ENCODE assay signal across 16 cellular contexts in the genomic region with DNA sequence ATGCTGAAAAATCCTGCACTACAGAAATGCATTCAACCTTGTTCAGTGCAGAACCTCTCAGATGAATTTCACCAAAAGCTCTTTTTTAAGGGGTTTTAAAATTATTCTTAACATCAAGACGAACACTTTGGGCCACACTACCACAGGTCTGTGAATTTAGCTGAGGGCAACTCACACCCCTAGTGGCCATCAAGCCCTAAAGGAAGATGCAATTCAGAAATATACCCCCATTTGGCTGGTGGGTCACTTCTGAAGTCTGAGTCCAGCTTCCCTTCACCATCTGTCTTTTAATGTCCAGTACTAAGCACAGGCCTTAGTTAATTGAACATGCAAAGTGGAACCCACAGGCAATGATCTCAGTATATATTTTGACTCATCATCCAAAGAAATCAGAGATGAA. TPM values are rescaled to one million over a fixed set of nuclear protein-coding genes. Genes with fewer than 3 reads are reported as not detected.
DNase-seq lines count a peak whose midpoint lies in the region; ATAC-seq and TF ChIP-seq lines count a peak whose summit lies in the region.
"Had no signal": no experiment of that assay in that cellular context is flagged by ENCODE, and none has a peak within 500 bp of the region (broad histone marks: within the 10 kb centered on the region; RNA-seq: fewer than 3 reads in every experiment).

No MANE protein-coding gene starts in this region.

- H2AK5ac ChIP-seq in mesendoderm (ENCODE audit: low read length), result no peak overlapping the region

- DNase-seq in GM12864 (ENCODE audit: low read depth) (no peak), HFFc6 (no peak), WERI-Rb-1 (peak; percentile 21), mesendoderm (peak; percentile 11), C1 segment of cervical spinal cord (lab: John Stamatoyannopoulos, UW) (no peak), amygdala (lab: John Stamatoyannopoulos, UW) (no peak)
- no peak for DNase-seq in CD8-positive, alpha-beta memory T cell
- DNase-seq: adrenal gland; cerebellar nuclear complex; DMS79; MG63; NCI-H2029; stimulated activated CD4-positive, alpha-beta T cell treated with anti-CD3 and anti-CD28 coated beads, Interleukin-4, amount 100 ng/mL, for 24 hours; SW 1271 had no signal

- H2BK120ac ChIP-seq in mesendoderm (ENCODE audit: low read depth, low read length), result no peak overlapping the region

- H4K8ac ChIP-seq in mesendoderm (ENCODE audit: low read depth, low read length), result no peak overlapping the region

- WGBS in mesendoderm (ENCODE audit: extremely low coverage, insufficient coverage, low lambda C conversion rate), result no CpG with 5 or more reads among the region's 1 CpG

- no peak for ATAC-seq in HG03280 (IDR thresholded peaks at IDR 0.05; ENCODE audit: unreplicated experiment)

- no peak overlapping the region for H2BK15ac ChIP-seq in mesendoderm (replicated peaks; ENCODE audit: low read depth)

- no peak overlapping the region for H4K5ac ChIP-seq in mesendoderm (ENCODE audit: low read length)

- H3K4me1 ChIP-seq in mesendoderm (ENCODE audit: control insufficient read depth, low read depth, low read length), result no peaks in the 10 kb centered on the region
- peaks cover 4% of the 10 kb centered on the region for H3K4me1 ChIP-seq in CD8-positive, alpha-beta memory T cell (ENCODE audit: insufficient read depth, low read length)

- CTCF ChIA-PET in CD8-positive, alpha-beta memory T cell (lab: Charles Lee), result interaction anchor here (1.1 to 1.4 kb wide), 2 partner anchors 8 to 585 kb away, joined by 3 to 5 read pairs; no protein-coding TSS in a partner anchor

- POLR2A ChIA-PET in CD8-positive, alpha-beta memory T cell (lab: Charles Lee), result no interaction called here

- peak; percentile 48 for TF ChIP-seq CTCF in GM12864 (IDR thresholded peaks at IDR 0.05; ENCODE audit: low read depth, low read length, missing control alignments)
- TF ChIP-seq CTCF in HFFc6 (IDR thresholded peaks at IDR 0.05), result peak; percentile 30
- peak; percentile 48; the same call in 1 of the 2 replicates for TF ChIP-seq CTCF in WERI-Rb-1 (IDR thresholded peaks at IDR 0.05; ENCODE audit: low read depth, low read length)

- H3K4me3 ChIP-seq in GM12864 (ENCODE audit: low read depth, low read length) (no peak overlapping the region), WERI-Rb-1 (ENCODE audit: low read depth, low read length) (no peak overlapping the region), mesendoderm (ENCODE audit: low read length) (no peak overlapping the region)
- no peak overlapping the region for H3K4me3 ChIP-seq in CD8-positive, alpha-beta memory T cell (ENCODE audit: low read length)
- H3K4me3 ChIP-seq: adrenal gland, MG63, tibial nerve had no signal

- no peaks in the 10 kb centered on the region for H3K79me1 ChIP-seq in mesendoderm (ENCODE audit: low read length)

- H3K36me3 ChIP-seq in WERI-Rb-1, result no peaks in the 10 kb centered on the region
- no peaks in the 10 kb centered on the region for H3K36me3 ChIP-seq in mesendoderm (ENCODE audit: control insufficient read depth, insufficient read depth, low read length)
- H3K36me3 ChIP-seq in CD8-positive, alpha-beta memory T cell (ENCODE audit: insufficient read depth, low read length), result no peaks in the 10 kb centered on the region
- H3K36me3 ChIP-seq: adrenal gland, MG63, tibial nerve had no signal

- H3K56ac ChIP-seq in mesendoderm (ENCODE audit: low read length), result no peak overlapping the region

- H3K4me1 Mint-ChIP-seq in HFFc6 (ENCODE audit: low read depth), result no peaks in the 10 kb centered on the region
- H3K4me1 Mint-ChIP-seq in CD8-positive, alpha-beta memory T cell, result peaks cover 0 to under 1% (median under 1%) of the 10 kb centered on the region in 3 donors

- no peak overlapping the region for H3K18ac ChIP-seq in mesendoderm (ENCODE audit: low read length)

- no peaks in the 10 kb centered on the region; the same call in 1 of the 2 replicates for H3K27me3 Mint-ChIP-seq in HFFc6 (ENCODE audit: insufficient read depth)
- peaks cover 2 to 5% of the 10 kb centered on the region in 2 donors for H3K27me3 Mint-ChIP-seq in CD8-positive, alpha-beta memory T cell

- H3K4me2 ChIP-seq in mesendoderm (ENCODE audit: low read length), result no peak overlapping the region

- no peak overlapping the region for H3K4me3 Mint-ChIP-seq in HFFc6
- no peak overlapping the region for H3K4me3 Mint-ChIP-seq in CD8-positive, alpha-beta memory T cell

- no peak overlapping the region for H3K27ac Mint-ChIP-seq in HFFc6
- H3K27ac Mint-ChIP-seq in CD8-positive, alpha-beta memory T cell, result no peak overlapping the region

- no peaks in the 10 kb centered on the region for H3K27me3 ChIP-seq in WERI-Rb-1 (ENCODE audit: insufficient read depth, low read depth, severe bottlenecking)
- no peaks in the 10 kb centered on the region for H3K27me3 ChIP-seq in mesendoderm (ENCODE audit: insufficient read depth, low read length, poor library complexity)
- H3K27me3 ChIP-seq in CD8-positive, alpha-beta memory T cell (ENCODE audit: insufficient read depth, low read length, poor library complexity, severe bottlenecking), result no peaks in the 10 kb centered on the region
- H3K27me3 ChIP-seq: adrenal gland, MG63, tibial nerve had no signal

- H3K27ac ChIP-seq in WERI-Rb-1, result no peak overlapping the region
- H3K27ac ChIP-seq in mesendoderm (ENCODE audit: low read depth, low read length), result no peak overlapping the region
- H3K27ac ChIP-seq in CD8-positive, alpha-beta memory T cell (ENCODE audit: low read depth, low read length), result no peak overlapping the region
- H3K27ac ChIP-seq: adrenal gland, tibial nerve had no signal

- H3K36me3 Mint-ChIP-seq in HFFc6 (ENCODE audit: low read depth), result no peaks in the 10 kb centered on the region
- H3K36me3 Mint-ChIP-seq in CD8-positive, alpha-beta memory T cell, result no peaks in the 10 kb centered on the region

- no peaks in the 10 kb centered on the region for H3K79me2 ChIP-seq in mesendoderm (ENCODE audit: control insufficient read depth, insufficient read depth, low read length)

- no peaks in the 10 kb centered on the region for H3K9me3 Mint-ChIP-seq in HFFc6
- H3K9me3 Mint-ChIP-seq in CD8-positive, alpha-beta memory T cell, result no peaks in the 10 kb centered on the region

- H3K4ac ChIP-seq in mesendoderm (ENCODE audit: low read depth, low read length), result no peak overlapping the region

- H3K23ac ChIP-seq in mesendoderm (ENCODE audit: low read length), result no peak overlapping the region

- H3K9me3 ChIP-seq in WERI-Rb-1 (ENCODE audit: severe bottlenecking), result no peaks in the 10 kb centered on the region
- no peaks in the 10 kb centered on the region for H3K9me3 ChIP-seq in CD8-positive, alpha-beta memory T cell (ENCODE audit: low read length)
- H3K9me3 ChIP-seq: adrenal gland, MG63, tibial nerve had no signal

- no peak overlapping the region for H2BK5ac ChIP-seq in mesendoderm (ENCODE audit: low read length)

- H3K9ac ChIP-seq in mesendoderm (ENCODE audit: low read length), result no peak overlapping the region

RNA-seq across cellular contexts. Expression of gene FAM76B, which starts 50.5 kb away (rescaled TPM):
- total RNA-seq in HFFc6 (2021; fragmentation: NEBNext Ultra II Directional; extraction: Animal tissue kit (Norgen Biotek cat#: 25700)), result 10 to 100 TPM in 2 of 6 experiments, 1 to 10 TPM in 4; 7.2 to 11.9 (median 9.2) TPM
- polyA plus RNA-seq in mesendoderm (2013, experiment 1 of 2), result 27.2 TPM
- polyA plus RNA-seq in mesendoderm (2013, experiment 2 of 2), result 24.3 TPM
- total RNA-seq in CD8-positive, alpha-beta memory T cell, result 10 to 100 TPM; 33.9 to 35.8 TPM
- polyA plus RNA-seq in CD8-positive, alpha-beta memory T cell, result 14.7 TPM

RNA-seq across cellular contexts. Expression of gene CEP57, which starts 51.2 kb away (rescaled TPM):
- total RNA-seq in HFFc6 (2021; fragmentation: NEBNext Ultra II Directional; extraction: Animal tissue kit (Norgen Biotek cat#: 25700)), result 10 to 100 TPM; 24.9 to 29.5 (median 26.6) TPM
- 43.5 TPM for polyA plus RNA-seq in mesendoderm (2013, experiment 1 of 2)
- 43.5 TPM for polyA plus RNA-seq in mesendoderm (2013, experiment 2 of 2)
- total RNA-seq in CD8-positive, alpha-beta memory T cell, result 10 to 100 TPM; 63.7 to 64.4 TPM
- polyA plus RNA-seq in CD8-positive, alpha-beta memory T cell, result 46.1 TPM

Comparison
In these comparisons a context has a peak if more than half of its experiments do, and no peak if none do; other contexts are left out.
1. DNase-seq: peak in WERI-Rb-1 (single experiment) and mesendoderm (single experiment); none in GM12864 (single experiment), HFFc6 (single experiment), CD8-positive, alpha-beta memory T cell (0 of 5), C1 segment of cervical spinal cord (0 of 14) and amygdala (0 of 56).
2. Peak in every context shown above with its lines, with median percentiles within 50 percentile points of each other: CTCF ChIP-seq.